ENCODE assay signal across 9 cellular contexts in genomic region chr4:88599298-88599697, GRCh38. TPM values are rescaled to one million over a fixed set of nuclear protein-coding genes. Genes with fewer than 3 reads are reported as not detected.
A peak's percentile ranks its signal among the peaks of the same experiment; 100 is the strongest.
DNase-seq lines count a peak whose midpoint lies in the region; ATAC-seq, FAIRE-seq and TF ChIP-seq lines count a peak whose summit lies in the region.
"Had no signal": no experiment of that assay in that cellular context is flagged by ENCODE, and none has a peak within 500 bp of the region (broad histone marks: within the 10 kb centered on the region; RNA-seq: fewer than 3 reads in every experiment).

No MANE protein-coding gene starts in this region.

- in situ Hi-C loops in GM23248 (cut with MboI), result no loop called here

- no peak for TF ChIP-seq CTCF in WI38 (IDR thresholded peaks at IDR 0.05; ENCODE audit: low read depth, low read length)
- TF ChIP-seq CTCF in foreskin fibroblast (IDR thresholded peaks at IDR 0.05; ENCODE audit: low read depth, low read length), result no peak

- ATAC-seq in GM21723 (IDR thresholded peaks at IDR 0.05; ENCODE audit: unreplicated experiment) (no peak), HG03460 (IDR thresholded peaks at IDR 0.05; ENCODE audit: unreplicated experiment) (no peak)

- H3K27me3 ChIP-seq in GM23248 (replicated peaks; ENCODE audit: insufficient read depth) (no peaks in the 10 kb centered on the region), skeletal muscle satellite cell (ENCODE audit: control insufficient read depth, insufficient read depth, low read length) (no peaks in the 10 kb centered on the region)

- peak overlapping the region; percentile 76 for H3K4me2 ChIP-seq in GM23248 (ENCODE audit: unreplicated experiment)
- H3K4me2 ChIP-seq in skeletal muscle satellite cell (ENCODE audit: low read length), result peak overlapping the region; percentile 82

- DNase-seq in GM23248 (peak; percentile 72), foreskin fibroblast (peak; percentile 52 to 73), GM19239 (ENCODE audit: insufficient read length, low spot score) (no peak), NCI-H2029 treated with DMSO at 0.1 percent for 48 hours (lab: John Stamatoyannopoulos, UW) (no peak)
- DNase-seq: NCI-H1436 had no signal

- 52 to 53% methylated on average over 3 of the region's 3 CpGs for WGBS in GM23248 (ENCODE audit: low coverage in 1 of 2, low lambda C conversion rate in 2 of 2, missing lambda C conversion rate in 2 of 2), 2 experiments

- H3K4me3 ChIP-seq in GM23248 (peak overlapping the region; percentile 53; the same call in 1 of the 2 replicates), WI38 (ENCODE audit: low read depth, low read length) (peak overlapping the region; percentile 34; the same call in 1 of the 2 replicates), foreskin fibroblast (ENCODE audit: low read depth in 1 of 2, low read length in 2 of 2) (no peak overlapping the region), skeletal muscle satellite cell (ENCODE audit: low read length) (peak overlapping the region; percentile 55)

- H2AFZ ChIP-seq in GM23248, result no peak overlapping the region

- H3F3A ChIP-seq in GM23248 (ENCODE audit: insufficient read depth), result peaks cover 36% of the 10 kb centered on the region

- peaks cover 76% of the 10 kb centered on the region for H3K79me2 ChIP-seq in GM23248 (ENCODE audit: insufficient read depth)

- no peaks in the 10 kb centered on the region for H4K20me1 ChIP-seq in GM23248 (ENCODE audit: insufficient read depth)

- peaks cover 38% of the 10 kb centered on the region for H3K4me1 ChIP-seq in GM23248 (ENCODE audit: insufficient read depth)
- peaks cover 38% of the 10 kb centered on the region for H3K4me1 ChIP-seq in skeletal muscle satellite cell (ENCODE audit: control insufficient read depth, insufficient read depth, low read length)

- peak overlapping the region; percentile 71 for H3K9ac ChIP-seq in GM23248
- peak overlapping the region; percentile 79 for H3K9ac ChIP-seq in skeletal muscle satellite cell (ENCODE audit: low read depth, low read length)

- H3K9me2 ChIP-seq in GM23248 (ENCODE audit: insufficient read depth), result no peaks in the 10 kb centered on the region

- no peak for FAIRE-seq in GM19239 (lab: Jason Lieb, UNC)

- no peaks in the 10 kb centered on the region for H3K36me3 ChIP-seq in GM23248 (ENCODE audit: low read depth)
- peaks cover 21% of the 10 kb centered on the region for H3K36me3 ChIP-seq in skeletal muscle satellite cell (ENCODE audit: insufficient read depth, low read length)

- H3K9me3 ChIP-seq in GM23248 (ENCODE audit: low read depth), result no peaks in the 10 kb centered on the region
- no peaks in the 10 kb centered on the region for H3K9me3 ChIP-seq in skeletal muscle satellite cell (replicated peaks; ENCODE audit: low read length)

- H3K27ac ChIP-seq in GM23248, result peak overlapping the region; percentile 96

RNA-seq across cellular contexts. Expression of gene HERC3, which starts 7.0 kb away (rescaled TPM):
- total RNA-seq in GM23248 (2014; rRNA removed; shearing (Covaris generic)), result 18.0 and 27.6 TPM in 2 replicates
- 22.7 and 25.8 TPM in 2 replicates for polyA plus RNA-seq in GM23248 (2016; fragmentation: Nextera tagmentation; extraction: Ambion mirVana)
- 16.0 and 23.4 TPM in 2 replicates for total RNA-seq in skeletal muscle satellite cell (2012; rRNA removed)

Comparison
In these comparisons a context has a peak if more than half of its experiments do, and no peak if none do; other contexts are left out.
1. DNase-seq: peak in GM23248 (single experiment) and foreskin fibroblast (2 of 2); none in GM19239 (single experiment) and NCI-H2029 treated with DMSO at 0.1 percent for 48 hours (single experiment).
2. H3K4me3 ChIP-seq: peak in GM23248 (single experiment), WI38 (single experiment) and skeletal muscle satellite cell (single experiment); none in foreskin fibroblast (0 of 2).